Comparison of ENCODE assay signal across 15 cellular contexts in genomic region chr1:67629370-67630075, GRCh38. TPM values are rescaled to one million over a fixed set of nuclear protein-coding genes. Genes with fewer than 3 reads are reported as not detected.
A peak's percentile ranks its signal among the peaks of the same experiment; 100 is the strongest.
DNase-seq lines count a peak whose midpoint lies in the region; TF ChIP-seq lines count a peak whose summit lies in the region.
"Had no signal": no experiment of that assay in that cellular context is flagged by ENCODE, and none has a peak within 500 bp of the region (broad histone marks: within the 10 kb centered on the region; RNA-seq: fewer than 3 reads in every experiment).

No MANE protein-coding gene starts in this region.

- TF ChIP-seq CTCF in brain microvascular endothelial cell (IDR thresholded peaks at IDR 0.05; ENCODE audit: low read depth, low read length, missing control alignments): no peak

- no peak overlapping the region for H3K4me3 ChIP-seq in brain microvascular endothelial cell (ENCODE audit: low read depth, low read length)
- H3K4me3 ChIP-seq: ascending aorta had no signal

- no peaks in the 10 kb centered on the region for H3K27me3 ChIP-seq in brain microvascular endothelial cell (replicated peaks)
- H3K27me3 ChIP-seq: ascending aorta, BE2C had no signal

- in situ Hi-C loops in brain microvascular endothelial cell (cut with HindIII; ENCODE audit: low pct_ligation_motif_present, low sequenced_read_pairs): no loop called here

- no peaks in the 10 kb centered on the region for H3K36me3 ChIP-seq in brain microvascular endothelial cell (replicated peaks)
- H3K36me3 ChIP-seq: ascending aorta, BE2C, WERI-Rb-1 had no signal

- H3K27ac ChIP-seq in brain microvascular endothelial cell: no peak overlapping the region
- H3K27ac ChIP-seq: ascending aorta, WERI-Rb-1 had no signal

- peak; percentile 70 for DNase-seq in EH (ENCODE audit: low read depth)
- peak; percentile 64 for DNase-seq in M059J (ENCODE audit: low read depth)
- peak; percentile 86 for DNase-seq in dermis blood vessel endothelial cell
- DNase-seq in myocyte (ENCODE audit: low read depth): peak; percentile 51
- DNase-seq in foreskin melanocyte: no peak
- no peak for DNase-seq in NCI-H2171 treated with DMSO at 0.1 percent for 48 hours (lab: John Stamatoyannopoulos, UW)
- DNase-seq in brain microvascular endothelial cell: no peak
- no peak for DNase-seq in NCI-H510A (lab: John Stamatoyannopoulos, UW)
- DNase-seq: BE2C; midbrain; NCI-H1417; stimulated activated naive B cell treated with anti-CD40 and anti-IgM and Interleukin-4, amounts not matched to agents 10 μg/mL and 1 μg/mL and 100 μg/mL, for 72 hours; SW 1271; WERI-Rb-1 had no signal

RNA-seq across cellular contexts. Expression of gene GADD45A, which starts 55.5 kb away (rescaled TPM):
- total RNA-seq in M059J (2014; rRNA removed; shearing (Covaris generic)): 46.6 and 48.8 TPM in 2 replicates
- 27.2 and 34.9 TPM in 2 replicates for total RNA-seq in dermis blood vessel endothelial cell
- 73.6 and 85.0 TPM in 2 replicates for total RNA-seq in myocyte
- 94.5 TPM for polyA plus RNA-seq in myocyte (2012)

Comparison
In these comparisons a context has a peak if more than half of its experiments do, and no peak if none do; other contexts are left out.
1. DNase-seq: peak in EH (single experiment), M059J (single experiment), dermis blood vessel endothelial cell (single experiment) and myocyte (single experiment); none in foreskin melanocyte (single experiment), NCI-H2171 treated with DMSO at 0.1 percent for 48 hours (single experiment), brain microvascular endothelial cell (single experiment) and NCI-H510A (single experiment).